ENCODE assay signal across 20 cellular contexts in the genomic region with DNA sequence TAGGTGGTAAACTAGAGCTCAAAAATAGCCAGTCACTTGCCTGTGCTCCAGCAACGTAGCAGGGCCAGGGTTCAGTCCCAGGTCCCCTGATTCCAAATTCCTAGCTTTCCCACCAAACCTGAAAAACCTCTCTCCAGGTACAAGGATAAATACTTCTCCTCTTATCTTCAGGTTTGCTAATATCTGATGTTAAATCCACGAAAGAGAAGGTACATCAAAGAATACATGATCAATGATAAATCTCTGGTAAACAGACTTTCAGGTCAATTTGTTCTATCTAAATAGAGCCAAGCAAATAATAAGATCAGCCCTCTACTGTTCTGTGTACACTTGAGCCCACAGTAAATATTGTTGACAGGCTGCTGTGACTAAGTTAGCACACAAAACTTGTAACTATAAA.
"Had no signal": no experiment of that assay in that cellular context is flagged by ENCODE, and none has a peak within 500 bp of the region (broad histone marks: within the 10 kb centered on the region; RNA-seq: fewer than 3 reads in every experiment).

No MANE protein-coding gene starts in this region.

- H3K27me3 ChIP-seq: sigmoid colon had no signal

- H3K36me3 Mint-ChIP-seq: stimulated activated naive B cell treated with anti-CD40 and anti-IgM and Interleukin-4, amounts not matched to agents 10 μg/mL and 1 μg/mL and 100 μg/mL, for 72 hours had no signal

- H3K36me3 ChIP-seq: sigmoid colon, thoracic aorta, transverse colon had no signal

- H3K27ac Mint-ChIP-seq: naive B cell; nephron; stimulated activated naive B cell treated with anti-CD40 and anti-IgM and Interleukin-4, amounts not matched to agents 10 μg/mL and 1 μg/mL and 100 μg/mL, for 72 hours; stimulated activated naive CD8-positive, alpha-beta T cell treated with anti-CD3 and anti-CD28 coated beads, Interleukin-15, amount 100 ng/mL, for 72 hours had no signal

- H3K9me3 Mint-ChIP-seq: nephron; stimulated activated naive B cell treated with anti-CD40 and anti-IgM and Interleukin-4, amounts not matched to agents 10 μg/mL and 1 μg/mL and 100 μg/mL, for 72 hours; stimulated activated naive CD8-positive, alpha-beta T cell treated with anti-CD3 and anti-CD28 coated beads, Interleukin-15, amount 100 ng/mL, for 72 hours had no signal

- H3K4me3 Mint-ChIP-seq: naive B cell; nephron; stimulated activated naive B cell treated with anti-CD40 and anti-IgM and Interleukin-4, amounts not matched to agents 10 μg/mL and 1 μg/mL and 100 μg/mL, for 72 hours; stimulated activated naive CD8-positive, alpha-beta T cell treated with anti-CD3 and anti-CD28 coated beads, Interleukin-15, amount 100 ng/mL, for 72 hours had no signal

- H3K27ac ChIP-seq: hepatocyte, parathyroid adenoma, sigmoid colon, skin epidermis, thoracic aorta, transverse colon had no signal

- H3K4me3 ChIP-seq: hepatocyte, sigmoid colon, skin epidermis, thoracic aorta, transverse colon had no signal

- ATAC-seq: left colon; left ventricle myocardium superior; stimulated activated naive B cell treated with anti-CD40 and anti-IgM and Interleukin-4, amounts not matched to agents 10 μg/mL and 1 μg/mL and 100 μg/mL, for 72 hours; stimulated activated naive CD8-positive, alpha-beta T cell treated with anti-CD3 and anti-CD28 coated beads, Interleukin-15, amount 100 ng/mL, for 72 hours had no signal

- DNase-seq: cortex of kidney; dorsolateral prefrontal cortex; effector CD8-positive, alpha-beta T cell; foreskin melanocyte; head of caudate nucleus; left colon; left ventricle myocardium superior; mesendoderm; naive B cell; sigmoid colon; stimulated activated CD4-positive, alpha-beta T cell treated with anti-CD3 and anti-CD28 coated beads, Interleukin-2, amount 100 ng/mL, for 24 hours; stimulated activated CD4-positive, alpha-beta T cell treated with anti-CD3 and anti-CD28 coated beads, Interleukin-4, amount 100 ng/mL, for 4 hours; stimulated activated naive B cell treated with anti-CD40 and anti-IgM and Interleukin-4, amounts not matched to agents 10 μg/mL and 1 μg/mL and 100 μg/mL, for 72 hours; stimulated activated naive CD8-positive, alpha-beta T cell treated with anti-CD3 and anti-CD28 coated beads, Interleukin-15, amount 100 ng/mL, for 72 hours; transverse colon had no signal

- H3K4me1 ChIP-seq: parathyroid adenoma, sigmoid colon, transverse colon had no signal

- H3K4me1 Mint-ChIP-seq: naive B cell; nephron; stimulated activated naive B cell treated with anti-CD40 and anti-IgM and Interleukin-4, amounts not matched to agents 10 μg/mL and 1 μg/mL and 100 μg/mL, for 72 hours; stimulated activated naive CD8-positive, alpha-beta T cell treated with anti-CD3 and anti-CD28 coated beads, Interleukin-15, amount 100 ng/mL, for 72 hours had no signal

- H3K9me3 ChIP-seq: sigmoid colon, thoracic aorta, transverse colon had no signal
